15 cellular contexts compared by ENCODE assay signal in genomic region chr12:10101042-10101579, GRCh38. TPM values are rescaled to one million over a fixed set of nuclear protein-coding genes. Genes with fewer than 3 reads are reported as not detected.
DNase-seq lines count a peak whose midpoint lies in the region; ATAC-seq and TF ChIP-seq lines count a peak whose summit lies in the region.
"Had no signal": no experiment of that assay in that cellular context is flagged by ENCODE, and none has a peak within 500 bp of the region (broad histone marks: within the 10 kb centered on the region; RNA-seq: fewer than 3 reads in every experiment).

No MANE protein-coding gene starts in this region.

- no peaks in the 10 kb centered on the region for H3K36me3 ChIP-seq in prostate gland
- H3K36me3 ChIP-seq: adrenal gland, thyroid gland had no signal

- TF ChIP-seq POLR2A in prostate gland (IDR thresholded peaks at IDR 0.05), result no peak

- H3K4me3 ChIP-seq in prostate gland, result no peak overlapping the region
- H3K4me3 ChIP-seq: adrenal gland, thyroid gland had no signal

- ATAC-seq in foreskin keratinocyte (peak; percentile 86), HG03280 (IDR thresholded peaks at IDR 0.05; ENCODE audit: unreplicated experiment) (no peak)
- ATAC-seq: activated CD8-positive, alpha-beta T cell treated with anti-CD3 and anti-CD28 coated beads for 36 hours had no signal

- TF ChIP-seq CTCF in foreskin keratinocyte (conservative IDR thresholded peaks at IDR 0.05), result no peak
- TF ChIP-seq CTCF in prostate gland (IDR thresholded peaks at IDR 0.05), result no peak

- WGBS in prostate gland, result 11% methylated on average over 5 of the region's 5 CpGs

- H3K27ac ChIP-seq in foreskin keratinocyte (no peak overlapping the region), prostate gland (peak overlapping the region in 1 of 2 donors; percentile 38)
- H3K27ac ChIP-seq: thyroid gland had no signal

- H3K27me3 ChIP-seq in foreskin keratinocyte (no peaks in the 10 kb centered on the region), prostate gland (replicated peaks; ENCODE audit: insufficient read depth) (no peaks in the 10 kb centered on the region)
- H3K27me3 ChIP-seq: adrenal gland, thyroid gland had no signal

- H3K9me3 ChIP-seq in prostate gland, result no peaks in the 10 kb centered on the region
- H3K9me3 ChIP-seq: thyroid gland had no signal

- H3K4me1 ChIP-seq in foreskin keratinocyte (peaks cover 6% of the 10 kb centered on the region), prostate gland (replicated peaks) (no peaks in the 10 kb centered on the region)

- DNase-seq in EL, result peak; percentile 79
- DNase-seq in T1000 (lab: John Stamatoyannopoulos, UW), result peak; percentile 6
- DNase-seq in foreskin keratinocyte, result peak; percentile 17 to 56
- DNase-seq in prostate gland (ENCODE audit: low spot score), result peak; percentile 55
- DNase-seq in NCI-H2196 treated with DMSO at 0.1 percent for 48 hours (lab: John Stamatoyannopoulos, UW; ENCODE audit: unreplicated experiment), result no peak
- no peak for DNase-seq in GM19238 (ENCODE audit: insufficient read length, low spot score)
- DNase-seq in germinal center (ENCODE audit: low spot score), result no peak
- DNase-seq: activated CD8-positive, alpha-beta T cell treated with anti-CD3 and anti-CD28 coated beads for 36 hours; DMS 273 treated with DMSO at 0.1 percent for 48 hours; glutamatergic neuron; NCI-H187; stimulated activated CD4-positive, alpha-beta T cell treated with anti-CD3 and anti-CD28 coated beads, Interleukin-2, amount 100 ng/mL, for 48 hours had no signal

- intact Hi-C loops in prostate gland (cut with DNase I), result no loop called here

RNA-seq across cellular contexts. Expression of gene CLEC1A, which starts 2.3 kb away (rescaled TPM):
- total RNA-seq in foreskin keratinocyte, result not detected in 2 replicates
- not detected in 2 replicates for polyA plus RNA-seq in foreskin keratinocyte
- 1 to 10 TPM; 1.5 to 3.5 TPM for total RNA-seq in prostate gland
- total RNA-seq: activated CD8-positive, alpha-beta T cell treated with anti-CD3 and anti-CD28 coated beads for 36 hours had no signal

RNA-seq across cellular contexts. Expression of gene CLEC7A, which starts 28.9 kb away (rescaled TPM):
- total RNA-seq in foreskin keratinocyte, result 0.07 TPM in 2 replicates
- 0.03 and 0.09 TPM in 2 replicates for polyA plus RNA-seq in foreskin keratinocyte
- 1 to 10 TPM; 3.4 to 4.6 TPM for total RNA-seq in prostate gland
- total RNA-seq: activated CD8-positive, alpha-beta T cell treated with anti-CD3 and anti-CD28 coated beads for 36 hours had no signal

Comparison
In these comparisons a context has a peak if more than half of its experiments do, and no peak if none do; other contexts are left out.
1. DNase-seq: peak in EL (single experiment), T1000 (single experiment), foreskin keratinocyte (2 of 2) and prostate gland (single experiment); none in NCI-H2196 treated with DMSO at 0.1 percent for 48 hours (single experiment), GM19238 (single experiment) and germinal center (single experiment).